In the genomic region with DNA sequence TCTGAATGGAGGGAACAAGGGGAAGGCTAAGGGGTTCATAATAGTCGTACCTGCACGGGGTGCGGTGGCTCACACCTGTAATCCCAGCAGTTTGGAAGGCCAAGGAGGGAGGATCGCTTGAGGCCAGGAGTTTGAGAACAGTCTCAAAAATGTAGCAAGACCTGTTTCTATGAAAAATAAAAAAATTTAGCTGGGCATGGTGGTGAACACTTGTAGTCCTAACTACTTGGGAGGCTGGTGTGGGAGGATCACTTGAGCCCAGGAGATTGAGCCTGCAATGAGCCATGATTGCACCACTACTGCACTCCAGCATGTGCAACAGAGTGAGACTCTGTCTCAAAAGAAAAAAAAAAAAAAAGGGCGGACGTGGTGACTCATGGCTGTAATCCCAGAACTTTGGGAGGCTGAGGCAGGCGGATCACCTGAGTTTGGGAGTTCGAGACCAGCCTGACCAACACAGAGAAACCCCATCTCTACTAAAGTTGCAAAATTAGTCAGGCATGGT, we compare ENCODE assay signal across 4 cellular contexts.
"Had no signal": no experiment of that assay in that cellular context is flagged by ENCODE, and none has a peak within 500 bp of the region (broad histone marks: within the 10 kb centered on the region; RNA-seq: fewer than 3 reads in every experiment).

No MANE protein-coding gene starts in this region.

- H3K27me3 ChIP-seq: thyroid gland, vagina had no signal

- H3K4me3 ChIP-seq: lung, thyroid gland, vagina had no signal

- H3K9me3 ChIP-seq: thyroid gland, vagina had no signal

- H3K27ac ChIP-seq: thyroid gland, vagina, VCaP had no signal

- H3K36me3 ChIP-seq: thyroid gland, vagina had no signal

- H3K4me1 ChIP-seq: thyroid gland, vagina had no signal
